1 cellular context compared by ENCODE assay signal in the genomic region with DNA sequence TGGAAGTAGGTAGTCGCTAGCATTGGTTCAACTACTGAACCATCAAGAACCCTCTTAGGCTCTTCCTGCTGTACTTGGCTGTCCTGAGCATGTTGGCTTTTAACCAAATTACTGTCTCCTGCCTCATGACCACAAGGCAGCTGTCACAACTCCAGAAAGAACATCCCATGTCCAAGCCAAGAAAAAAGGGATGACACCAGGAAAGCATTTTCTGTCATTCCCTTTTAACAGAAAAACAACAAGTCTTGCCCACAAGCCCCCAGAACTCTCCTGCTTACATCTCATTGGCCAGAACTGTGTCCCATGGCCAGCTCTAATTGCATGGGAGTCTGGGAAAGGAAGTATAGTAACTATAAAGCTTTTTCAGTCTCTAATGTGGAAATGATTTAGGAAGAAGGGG.
TF ChIP-seq lines count a peak whose summit lies in the region.

No MANE protein-coding gene starts in this region.

TF ChIP-seq in HCT116, 20 proteins besides CTCF, POLR2A, EP300 and RAD21 (continued from another document):
- TF ChIP-seq, protein P1, sequence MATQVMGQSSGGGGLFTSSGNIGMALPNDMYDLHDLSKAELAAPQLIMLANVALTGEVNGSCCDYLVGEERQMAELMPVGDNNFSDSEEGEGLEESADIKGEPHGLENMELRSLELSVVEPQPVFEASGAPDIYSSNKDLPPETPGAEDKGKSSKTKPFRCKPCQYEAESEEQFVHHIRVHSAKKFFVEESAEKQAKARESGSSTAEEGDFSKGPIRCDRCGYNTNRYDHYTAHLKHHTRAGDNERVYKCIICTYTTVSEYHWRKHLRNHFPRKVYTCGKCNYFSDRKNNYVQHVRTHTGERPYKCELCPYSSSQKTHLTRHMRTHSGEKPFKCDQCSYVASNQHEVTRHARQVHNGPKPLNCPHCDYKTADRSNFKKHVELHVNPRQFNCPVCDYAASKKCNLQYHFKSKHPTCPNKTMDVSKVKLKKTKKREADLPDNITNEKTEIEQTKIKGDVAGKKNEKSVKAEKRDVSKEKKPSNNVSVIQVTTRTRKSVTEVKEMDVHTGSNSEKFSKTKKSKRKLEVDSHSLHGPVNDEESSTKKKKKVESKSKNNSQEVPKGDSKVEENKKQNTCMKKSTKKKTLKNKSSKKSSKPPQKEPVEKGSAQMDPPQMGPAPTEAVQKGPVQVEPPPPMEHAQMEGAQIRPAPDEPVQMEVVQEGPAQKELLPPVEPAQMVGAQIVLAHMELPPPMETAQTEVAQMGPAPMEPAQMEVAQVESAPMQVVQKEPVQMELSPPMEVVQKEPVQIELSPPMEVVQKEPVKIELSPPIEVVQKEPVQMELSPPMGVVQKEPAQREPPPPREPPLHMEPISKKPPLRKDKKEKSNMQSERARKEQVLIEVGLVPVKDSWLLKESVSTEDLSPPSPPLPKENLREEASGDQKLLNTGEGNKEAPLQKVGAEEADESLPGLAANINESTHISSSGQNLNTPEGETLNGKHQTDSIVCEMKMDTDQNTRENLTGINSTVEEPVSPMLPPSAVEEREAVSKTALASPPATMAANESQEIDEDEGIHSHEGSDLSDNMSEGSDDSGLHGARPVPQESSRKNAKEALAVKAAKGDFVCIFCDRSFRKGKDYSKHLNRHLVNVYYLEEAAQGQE (IDR thresholded peaks at IDR 0.05; ENCODE audit: low read depth), result no peak
- TF ChIP-seq POLR2AphosphoS5 (IDR thresholded peaks at IDR 0.05; ENCODE audit: low read depth, low read length), result no peak
